ENCODE assay signal across 8 cellular contexts in the genomic region with DNA sequence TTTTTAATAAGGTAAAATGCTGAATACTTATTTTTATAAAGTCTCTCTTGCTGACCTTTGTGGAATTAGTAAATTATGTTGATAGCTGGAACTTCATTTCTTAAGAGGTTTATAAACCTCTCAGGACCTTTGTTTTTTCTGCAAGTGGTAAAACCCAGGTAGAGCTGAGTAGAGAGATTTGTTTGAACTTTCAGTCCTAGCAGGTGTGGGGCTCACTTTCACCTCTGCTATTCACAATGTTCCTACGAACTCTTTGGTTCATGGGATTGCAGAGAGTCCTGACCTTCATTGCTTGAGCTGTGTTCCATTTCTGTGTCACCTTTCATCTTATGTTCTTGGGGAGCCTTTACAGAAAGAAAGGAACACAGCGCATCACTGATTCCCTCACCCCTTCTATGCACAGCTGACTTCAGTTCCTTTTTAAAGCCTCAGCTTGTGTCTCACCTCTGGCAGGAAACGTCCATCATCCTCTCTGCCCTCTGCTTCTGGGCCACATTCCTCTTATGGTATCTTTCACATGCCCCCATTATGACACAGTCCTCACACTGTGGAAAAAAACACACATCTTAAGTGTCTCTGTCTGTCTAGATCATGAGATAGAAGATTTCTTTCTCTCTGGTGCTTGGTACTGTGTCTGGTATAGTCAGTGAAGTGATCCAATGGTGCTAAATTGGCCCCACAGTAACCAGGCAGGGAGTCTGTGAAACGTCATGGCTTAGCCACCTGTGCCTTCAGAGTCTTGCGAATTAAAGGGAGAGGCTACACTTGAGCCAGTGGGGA.
A peak's percentile ranks its signal among the peaks of the same experiment; 100 is the strongest.
DNase-seq lines count a peak whose midpoint lies in the region; ATAC-seq and TF ChIP-seq lines count a peak whose summit lies in the region.

No MANE protein-coding gene starts in this region.

- H4K20me1 ChIP-seq in OCI-LY7 (ENCODE audit: insufficient read depth, low read length), result no peaks in the 10 kb centered on the region

- H3K9me3 ChIP-seq in OCI-LY7 (ENCODE audit: low read length), result no peaks in the 10 kb centered on the region
- H3K9me3 ChIP-seq in mesodermal cell (ENCODE audit: control insufficient read depth, low read length), result no peaks in the 10 kb centered on the region
- no peaks in the 10 kb centered on the region for H3K9me3 ChIP-seq in tibial artery

- H3K79me2 ChIP-seq in OCI-LY7 (ENCODE audit: insufficient read depth, low read depth, low read length), result no peaks in the 10 kb centered on the region

- H3K4me2 ChIP-seq in OCI-LY7 (ENCODE audit: low read length), result peak overlapping the region; percentile 82

- H3K4me1 ChIP-seq in OCI-LY7 (ENCODE audit: insufficient read depth, low read length, poor library complexity, severe bottlenecking) (peaks cover 36% of the 10 kb centered on the region), mesodermal cell (ENCODE audit: control insufficient read depth, insufficient read depth, low read length, poor library complexity, severe bottlenecking) (peaks cover 11% of the 10 kb centered on the region), tibial artery (no peaks in the 10 kb centered on the region)

- peak overlapping the region; percentile 78 for H2AFZ ChIP-seq in OCI-LY7 (ENCODE audit: low read length)

- intact Hi-C loops in OCI-LY7 (cut with micrococcal nuclease; ENCODE audit: unreplicated experiment) (loop anchor here (1.0 to 10.0 kb wide), 3 partner anchors 30 to 836 kb away; no protein-coding TSS in a partner anchor), tibial artery (cut with DNase I; ENCODE audit: low total_unique reads) (no loop called here)

- CTCF ChIA-PET in OCI-LY7 (lab: Charles Lee; ENCODE audit: unreplicated experiment) (interaction anchor here (0.6 kb wide), 1 partner anchor 302 kb away, joined by 3 read pairs; no protein-coding TSS in a partner anchor), RWPE1 (lab: Yijun Ruan, JAX) (no interaction called here)

- TF ChIP-seq CTCF in OCI-LY7 (conservative IDR thresholded peaks at IDR 0.05; ENCODE audit: low read length) (no peak), tibial artery (IDR thresholded peaks at IDR 0.05) (no peak), RWPE1 (conservative IDR thresholded peaks at IDR 0.05; ENCODE audit: low read depth) (no peak)

- 72 to 78% methylated on average over 3 to 4 of the region's 5 CpGs for WGBS in mesodermal cell (ENCODE audit: insufficient coverage in 2 of 2), 2 experiments

- DNase-seq in OCI-LY7 (ENCODE audit: low spot score) (peak; percentile 84), OCI-M2 (lab: John Stamatoyannopoulos, UW; ENCODE audit: unreplicated experiment) (no peak), tibial artery (no peak), iPS-NIHi7 (ENCODE audit: extremely low spot score) (no peak), RWPE1 (ENCODE audit: low spot score) (no peak)

- H3K27ac ChIP-seq in OCI-LY7 (ENCODE audit: low read depth, low read length, poor library complexity, severe bottlenecking), result peak overlapping the region; percentile 90
- peak overlapping the region; percentile 29 for H3K27ac ChIP-seq in mesodermal cell (ENCODE audit: low read depth, low read length, severe bottlenecking)
- no peak overlapping the region for H3K27ac ChIP-seq in tibial artery
- no peak overlapping the region for H3K27ac ChIP-seq in RWPE1

- no peaks in the 10 kb centered on the region for H3K36me3 ChIP-seq in OCI-LY7 (ENCODE audit: insufficient read depth, low read length)
- H3K36me3 ChIP-seq in mesodermal cell (ENCODE audit: control insufficient read depth, insufficient read depth, low read length), result no peaks in the 10 kb centered on the region
- no peaks in the 10 kb centered on the region for H3K36me3 ChIP-seq in tibial artery

- POLR2A ChIA-PET in OCI-LY7 (lab: Charles Lee), result interaction anchor here (0.6 to 1.6 kb wide), 11 partner anchors 9 to 777 kb away, joined by 3 to 6 read pairs (median 3); no protein-coding TSS in a partner anchor
- POLR2A ChIA-PET in RWPE1 (lab: Yijun Ruan, JAX; ENCODE audit: low non-redundant PET), result no interaction called here

- ATAC-seq in GM18909 (IDR thresholded peaks at IDR 0.05; ENCODE audit: poor library complexity, unreplicated experiment), result peak; percentile 87
- peak; percentile 91 for ATAC-seq in HG02642 (IDR thresholded peaks at IDR 0.05; ENCODE audit: poor library complexity, unreplicated experiment)

- H3K4me3 ChIP-seq in OCI-LY7 (ENCODE audit: low read depth, low read length, poor library complexity, severe bottlenecking), result peak overlapping the region; percentile 46
- no peak overlapping the region for H3K4me3 ChIP-seq in mesodermal cell (ENCODE audit: extremely low read depth, insufficient read depth, low read length, poor library complexity, severe bottlenecking)
- H3K4me3 ChIP-seq in tibial artery, result no peak overlapping the region

- H3K27me3 ChIP-seq in tibial artery, result no peaks in the 10 kb centered on the region

- no peaks in the 10 kb centered on the region for H3K9me2 ChIP-seq in OCI-LY7 (ENCODE audit: insufficient read depth, low read length)

- no TSS peak for BruUV-seq in OCI-LY7 (replicated peaks; lab: Mats Ljungman, UMichigan)

Comparison
In these comparisons a context has a peak if more than half of its experiments do, and no peak if none do; other contexts are left out.
1. H3K27ac ChIP-seq: peak in OCI-LY7 (single experiment) and mesodermal cell (single experiment); none in tibial artery (0 of 2) and RWPE1 (single experiment).